Comparison of ENCODE assay signal across 8 cellular contexts in the genomic region with DNA sequence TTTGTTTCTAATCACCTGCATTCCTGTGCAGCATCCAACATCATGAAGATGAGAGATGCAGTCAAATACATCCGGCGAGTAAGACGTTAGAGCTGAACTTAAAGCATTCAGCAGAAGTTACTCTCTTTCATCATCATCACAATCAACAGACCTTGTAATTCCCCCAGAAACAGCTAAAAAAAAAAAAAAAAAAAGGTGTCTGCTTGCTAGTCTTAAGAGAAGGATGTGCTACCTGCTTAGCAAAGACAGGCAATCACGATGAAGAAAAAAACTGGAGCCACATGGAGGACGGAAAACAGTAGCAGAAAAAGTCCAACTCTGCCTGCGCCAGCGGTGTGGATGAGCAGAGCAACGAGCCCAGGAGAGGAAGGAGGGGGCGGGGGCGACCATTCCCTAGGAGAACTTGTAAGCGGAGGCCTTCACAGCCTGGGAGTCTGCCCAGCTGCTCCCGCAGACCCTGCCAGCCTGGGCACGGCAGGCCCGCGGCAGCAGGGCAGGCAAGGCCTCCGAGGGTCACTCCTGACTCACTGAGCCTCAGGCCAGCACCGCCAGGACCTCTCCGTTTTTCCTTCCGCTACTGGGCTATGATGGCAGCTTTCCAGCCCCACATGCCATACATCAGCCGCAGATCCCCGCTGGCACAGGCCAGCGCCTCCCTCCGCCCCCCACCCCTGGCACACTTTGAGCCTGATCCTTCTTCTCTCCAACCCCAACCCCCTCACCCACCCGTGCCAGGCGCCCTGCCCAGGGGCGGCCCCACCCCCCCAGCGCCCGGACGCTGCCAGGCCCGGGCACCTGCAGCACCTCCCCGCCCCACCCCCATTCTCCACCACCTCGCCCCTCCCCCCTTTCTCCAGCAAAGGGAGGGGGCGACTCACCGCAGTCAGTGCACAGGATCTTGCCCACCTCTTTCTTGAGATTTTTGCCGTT.
DNase-seq lines count a peak whose midpoint lies in the region; ATAC-seq and TF ChIP-seq lines count a peak whose summit lies in the region.

No MANE protein-coding gene starts in this region.

- DNase-seq in T-helper 2 cell treated with Interferon-gamma antibody and Interleukin-4, amounts not matched to agents 5 μg/mL and 100 μg/mL, for 36 hours (ENCODE audit: low spot score), result no peak
- DNase-seq in T-helper 2 cell (no peak), NCI-H2227 treated with DMSO at 0.1 percent for 48 hours (lab: John Stamatoyannopoulos, UW) (peak; percentile 2), brain pericyte (ENCODE audit: low read depth, low spot score) (peak; percentile 41), retinal pigment epithelial cell (ENCODE audit: low read depth) (peak; percentile 66), DMS153 treated with DMSO at 0.1 percent for 48 hours (lab: John Stamatoyannopoulos, UW; ENCODE audit: unreplicated experiment) (no peak)

- peaks cover 11% of the 10 kb centered on the region for H3K4me1 ChIP-seq in iPS-18a (ENCODE audit: control insufficient read depth, low read depth, low read length)

- no peak for TF ChIP-seq CTCF in retinal pigment epithelial cell (conservative IDR thresholded peaks at IDR 0.05; ENCODE audit: low read depth, low read length)

- no peak for ATAC-seq in HG03097 (IDR thresholded peaks at IDR 0.05; ENCODE audit: low FRiP score, unreplicated experiment)

- peaks cover 78% of the 10 kb centered on the region for H3K27me3 Mint-ChIP-seq in T-helper 2 cell treated with Interferon-gamma antibody and Interleukin-4, amounts not matched to agents 5 μg/mL and 100 μg/mL, for 36 hours (ENCODE audit: low read depth)

- H3K4me1 Mint-ChIP-seq in T-helper 2 cell treated with Interferon-gamma antibody and Interleukin-4, amounts not matched to agents 5 μg/mL and 100 μg/mL, for 36 hours (ENCODE audit: low read depth), result peaks cover 7% of the 10 kb centered on the region

- peak overlapping the region; percentile 25 for H3K4me3 Mint-ChIP-seq in T-helper 2 cell treated with Interferon-gamma antibody and Interleukin-4, amounts not matched to agents 5 μg/mL and 100 μg/mL, for 36 hours

- H3K27ac Mint-ChIP-seq in T-helper 2 cell treated with Interferon-gamma antibody and Interleukin-4, amounts not matched to agents 5 μg/mL and 100 μg/mL, for 36 hours, result no peak overlapping the region

- H3K9ac ChIP-seq in iPS-18a (ENCODE audit: low read length), result no peak overlapping the region

- no peaks in the 10 kb centered on the region for H3K9me3 Mint-ChIP-seq in T-helper 2 cell treated with Interferon-gamma antibody and Interleukin-4, amounts not matched to agents 5 μg/mL and 100 μg/mL, for 36 hours

- no peaks in the 10 kb centered on the region for H3K36me3 Mint-ChIP-seq in T-helper 2 cell treated with Interferon-gamma antibody and Interleukin-4, amounts not matched to agents 5 μg/mL and 100 μg/mL, for 36 hours (ENCODE audit: low read depth)

- H3K9me3 ChIP-seq in iPS-18a (ENCODE audit: control insufficient read depth, low read depth, low read length), result no peaks in the 10 kb centered on the region

- no peaks in the 10 kb centered on the region for H3K36me3 ChIP-seq in iPS-18a (ENCODE audit: control insufficient read depth, low read depth, low read length)

- no peak overlapping the region for H3K27ac ChIP-seq in iPS-18a (ENCODE audit: low read length)

- peaks cover 86% of the 10 kb centered on the region for H3K27me3 ChIP-seq in iPS-18a (ENCODE audit: control insufficient read depth, insufficient read depth, low read length)

- peak overlapping the region; percentile 62 for H3K4me3 ChIP-seq in iPS-18a (ENCODE audit: low read length)
- peak overlapping the region; percentile 59 for H3K4me3 ChIP-seq in retinal pigment epithelial cell (ENCODE audit: low read length)

Comparison
In these comparisons a context has a peak if more than half of its experiments do, and no peak if none do; other contexts are left out.
1. DNase-seq: peak in NCI-H2227 treated with DMSO at 0.1 percent for 48 hours (single experiment), brain pericyte (single experiment) and retinal pigment epithelial cell (single experiment); none in T-helper 2 cell treated with Interferon-gamma antibody and Interleukin-4, amounts not matched to agents 5 μg/mL and 100 μg/mL, for 36 hours (single experiment), T-helper 2 cell (0 of 5) and DMS153 treated with DMSO at 0.1 percent for 48 hours (single experiment).